Comparison of ENCODE assay signal across 7 cellular contexts in genomic region chr1:248618878-248619277, GRCh38.
DNase-seq lines count a peak whose midpoint lies in the region; ATAC-seq and TF ChIP-seq lines count a peak whose summit lies in the region.

No MANE protein-coding gene starts in this region.

- DNase-seq in NCI-H1092 treated with DMSO at 0.1 percent for 48 hours (lab: John Stamatoyannopoulos, UW) (peak; percentile 27), fibroblast of peridontal ligament (ENCODE audit: extremely low read depth) (peak; percentile 18), putamen (ENCODE audit: low spot score) (peak; percentile 40), iPS-NIHi7 (ENCODE audit: extremely low spot score) (no peak)
- peak; percentile 35 to 52 for DNase-seq in activated CD4-positive, alpha-beta T cell treated with anti-CD3 and anti-CD28 coated beads, Interleukin-2, amount 50 U/mL, for 4 hours

- peak; percentile 72 for TF ChIP-seq CTCF in GM12872 (IDR thresholded peaks at IDR 0.05; ENCODE audit: insufficient read depth, low read depth, low read length)

- no peak for ATAC-seq in GM19351 (IDR thresholded peaks at IDR 0.05; ENCODE audit: unreplicated experiment)
